Comparison of ENCODE assay signal across 23 cellular contexts in genomic region chr19:31957711-31958110, GRCh38.
"Had no signal": no experiment of that assay in that cellular context is flagged by ENCODE, and none has a peak within 500 bp of the region (broad histone marks: within the 10 kb centered on the region; RNA-seq: fewer than 3 reads in every experiment).

No MANE protein-coding gene starts in this region.

- H3K27me3 ChIP-seq: colonic mucosa, esophagus squamous epithelium had no signal

- ATAC-seq: effector memory CD8-positive, alpha-beta T cell; esophagus mucosa; gastrocnemius medialis; heart right ventricle; left cardiac atrium; lower lobe of right lung; mucosa of descending colon had no signal

- H3K4me3 ChIP-seq: colonic mucosa, esophagus squamous epithelium, gastrocnemius medialis, heart right ventricle, left ventricle myocardium inferior, lower lobe of right lung, mucosa of descending colon had no signal

- H3K4me3 Mint-ChIP-seq: dendritic cell treated with granulocyte-macrophage colony-stimulating factor and Interleukin-4, amounts not matched to agents 40 ng/mL and 50 ng/mL, for 4 days; effector memory CD8-positive, alpha-beta T cell; endodermal cell; naive B cell had no signal

- H3K4me1 ChIP-seq: colonic mucosa, gastrocnemius medialis had no signal

- H3K9me3 ChIP-seq: colonic mucosa, gastrocnemius medialis, heart right ventricle, left ventricle myocardium inferior, lower lobe of right lung, mucosa of descending colon had no signal

- H3K27ac ChIP-seq: colonic mucosa, epithelial cell of prostate, esophagus squamous epithelium, gastrocnemius medialis, heart right ventricle, left ventricle myocardium inferior, lower lobe of right lung had no signal

- DNase-seq: colonic mucosa; cortex of kidney; effector CD8-positive, alpha-beta T cell; effector memory CD8-positive, alpha-beta T cell; endodermal cell; erythroblast; esophagus squamous epithelium; foreskin fibroblast; foreskin melanocyte; gastrocnemius medialis; glutamatergic neuron; head of caudate nucleus; heart right ventricle; hippocampal formation; left cardiac atrium; left ventricle myocardium inferior; lower lobe of right lung; mesendoderm; mucosa of descending colon; naive B cell had no signal

- H3K27me3 Mint-ChIP-seq: naive B cell had no signal

- H3K4me1 Mint-ChIP-seq: endodermal cell, naive B cell had no signal

- H3K27ac Mint-ChIP-seq: dendritic cell treated with granulocyte-macrophage colony-stimulating factor and Interleukin-4, amounts not matched to agents 40 ng/mL and 50 ng/mL, for 4 days; effector memory CD8-positive, alpha-beta T cell; endodermal cell; naive B cell had no signal

- H3K9me3 Mint-ChIP-seq: dendritic cell treated with granulocyte-macrophage colony-stimulating factor and Interleukin-4, amounts not matched to agents 40 ng/mL and 50 ng/mL, for 4 days; endodermal cell had no signal

- H3K36me3 Mint-ChIP-seq: naive B cell had no signal

- H3K36me3 ChIP-seq: colonic mucosa, esophagus squamous epithelium, gastrocnemius medialis, heart right ventricle, left ventricle myocardium inferior, lower lobe of right lung had no signal
